22 cellular contexts compared by ENCODE assay signal in the genomic region with DNA sequence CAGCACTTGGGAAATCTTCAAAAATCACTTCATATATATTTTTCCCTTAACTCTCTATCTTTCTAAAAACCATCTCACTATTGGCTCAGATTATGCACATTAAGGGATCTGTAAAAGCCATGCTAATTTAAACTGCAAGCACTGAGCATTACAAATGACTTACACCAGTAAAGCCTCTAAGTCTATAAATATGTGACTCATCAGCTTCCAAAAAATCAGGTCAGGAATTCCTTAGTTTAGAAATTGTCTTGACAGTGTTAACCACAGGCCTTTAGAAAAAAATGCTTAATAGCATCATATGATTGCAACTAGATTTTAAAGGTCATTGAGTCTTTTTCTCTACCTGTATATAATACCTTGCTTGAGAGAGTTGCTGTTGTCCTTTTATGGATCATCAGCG.
DNase-seq lines count a peak whose midpoint lies in the region; ATAC-seq, FAIRE-seq and TF ChIP-seq lines count a peak whose summit lies in the region.
"Had no signal": no experiment of that assay in that cellular context is flagged by ENCODE, and none has a peak within 500 bp of the region (broad histone marks: within the 10 kb centered on the region; RNA-seq: fewer than 3 reads in every experiment).

No MANE protein-coding gene starts in this region.

- ATAC-seq in HG02763 (IDR thresholded peaks at IDR 0.05; ENCODE audit: unreplicated experiment) (no peak), pancreas (no peak)
- ATAC-seq: activated CD4-positive, CD25-positive, alpha-beta regulatory T cell treated with anti-CD3 and anti-CD28 coated beads, Interleukin-2, amount 50 U/mL, for 24 hours; heart right ventricle; psoas muscle had no signal

- no peak overlapping the region for H3K4me3 ChIP-seq in astrocyte of the cerebellum (ENCODE audit: low read depth, low read length)
- no peak overlapping the region for H3K4me3 ChIP-seq in foreskin fibroblast (ENCODE audit: low read depth in 1 of 2, low read length in 2 of 2)
- H3K4me3 ChIP-seq in pancreas: no peak overlapping the region
- H3K4me3 ChIP-seq: heart right ventricle, psoas muscle, SJSA1, transverse colon had no signal

- TF ChIP-seq CTCF in astrocyte of the cerebellum (IDR thresholded peaks at IDR 0.05; ENCODE audit: low read depth, low read length, missing control alignments) (no peak), foreskin fibroblast (IDR thresholded peaks at IDR 0.05; ENCODE audit: low read depth, low read length) (no peak), pancreas (IDR thresholded peaks at IDR 0.05) (no peak)

- H3K4me1 ChIP-seq in pancreas: no peaks in the 10 kb centered on the region
- H3K4me1 ChIP-seq: heart right ventricle, psoas muscle, SJSA1, transverse colon had no signal

- no peak overlapping the region for H3K27ac ChIP-seq in pancreas
- H3K27ac ChIP-seq: heart right ventricle, psoas muscle, SJSA1, transverse colon had no signal

- WGBS in pancreas, 2 donors: 61 to 76% methylated on average over 1 of the region's 1 CpG

- no peaks in the 10 kb centered on the region for H3K27me3 ChIP-seq in pancreas
- H3K27me3 ChIP-seq: heart right ventricle, SJSA1, transverse colon had no signal

- in situ Hi-C loops in astrocyte of the cerebellum (cut with HindIII; ENCODE audit: low sequenced_read_pairs): no loop called here

- DNase-seq in A172 (ENCODE audit: low spot score) (peak; percentile 87), HS-5 (ENCODE audit: low read depth) (peak; percentile 24), astrocyte of the cerebellum (ENCODE audit: low read depth) (peak; percentile 57), foreskin fibroblast (peak; percentile 28 to 36), pancreas (no peak)
- DNase-seq in activated T-cell treated with anti-CD3 and anti-CD28 coated beads, Interleukin-2, amount 50 U/mL, for 1 hour: no peak
- no peak for DNase-seq in stimulated activated CD4-positive, alpha-beta T cell treated with anti-CD3 and anti-CD28 coated beads, Interleukin-4, amount 100 ng/mL, for 4 hours
- DNase-seq: 8988T; H9; heart right ventricle; MM.1S; NCI-H1930; NCI-H510A; nephron progenitor cell; psoas muscle; stimulated activated CD4-positive, alpha-beta T cell treated with anti-CD3 and anti-CD28 coated beads, Interleukin-15, amount 100 ng/mL, for 24 hours; stimulated activated naive CD4-positive, alpha-beta T cell treated with Interleukin-2 at 50 U/mL for 16 hours; transverse colon had no signal

- no peaks in the 10 kb centered on the region for H3K36me3 ChIP-seq in pancreas
- H3K36me3 ChIP-seq: heart right ventricle, SJSA1, transverse colon had no signal

- intact Hi-C loops in pancreas (cut with DNase I): no loop called here

- H3K9me3 ChIP-seq in pancreas: no peaks in the 10 kb centered on the region
- H3K9me3 ChIP-seq: psoas muscle, SJSA1, transverse colon had no signal

- FAIRE-seq in pancreas (lab: Jason Lieb, UNC): no peak
- FAIRE-seq: endometrium had no signal

Comparison
In these comparisons a context has a peak if more than half of its experiments do, and no peak if none do; other contexts are left out.
1. DNase-seq: peak in A172 (single experiment), HS-5 (single experiment), astrocyte of the cerebellum (single experiment) and foreskin fibroblast (2 of 2); none in activated T-cell treated with anti-CD3 and anti-CD28 coated beads, Interleukin-2, amount 50 U/mL, for 1 hour (single experiment), stimulated activated CD4-positive, alpha-beta T cell treated with anti-CD3 and anti-CD28 coated beads, Interleukin-4, amount 100 ng/mL, for 4 hours (0 of 2) and pancreas (0 of 6).